Comparison of ENCODE assay signal across 1 cellular context in genomic region chr14:102683399-102684275, GRCh38.
TF ChIP-seq lines count a peak whose summit lies in the region.

No MANE protein-coding gene starts in this region.

TF ChIP-seq in HepG2, 621 proteins besides CTCF, POLR2A, EP300 and RAD21 (continued from another document and continues in another):
- TF ChIP-seq KDM3A (CRISPR knock-in tag; IDR thresholded peaks at IDR 0.05; ENCODE audit: low read depth), result 0 out of 2 replicates have a peak, but pooled peaks have one; percentile 1
- no peak for TF ChIP-seq ZNF205 (CRISPR knock-in tag; IDR thresholded peaks at IDR 0.05)
- TF ChIP-seq, protein P1, sequence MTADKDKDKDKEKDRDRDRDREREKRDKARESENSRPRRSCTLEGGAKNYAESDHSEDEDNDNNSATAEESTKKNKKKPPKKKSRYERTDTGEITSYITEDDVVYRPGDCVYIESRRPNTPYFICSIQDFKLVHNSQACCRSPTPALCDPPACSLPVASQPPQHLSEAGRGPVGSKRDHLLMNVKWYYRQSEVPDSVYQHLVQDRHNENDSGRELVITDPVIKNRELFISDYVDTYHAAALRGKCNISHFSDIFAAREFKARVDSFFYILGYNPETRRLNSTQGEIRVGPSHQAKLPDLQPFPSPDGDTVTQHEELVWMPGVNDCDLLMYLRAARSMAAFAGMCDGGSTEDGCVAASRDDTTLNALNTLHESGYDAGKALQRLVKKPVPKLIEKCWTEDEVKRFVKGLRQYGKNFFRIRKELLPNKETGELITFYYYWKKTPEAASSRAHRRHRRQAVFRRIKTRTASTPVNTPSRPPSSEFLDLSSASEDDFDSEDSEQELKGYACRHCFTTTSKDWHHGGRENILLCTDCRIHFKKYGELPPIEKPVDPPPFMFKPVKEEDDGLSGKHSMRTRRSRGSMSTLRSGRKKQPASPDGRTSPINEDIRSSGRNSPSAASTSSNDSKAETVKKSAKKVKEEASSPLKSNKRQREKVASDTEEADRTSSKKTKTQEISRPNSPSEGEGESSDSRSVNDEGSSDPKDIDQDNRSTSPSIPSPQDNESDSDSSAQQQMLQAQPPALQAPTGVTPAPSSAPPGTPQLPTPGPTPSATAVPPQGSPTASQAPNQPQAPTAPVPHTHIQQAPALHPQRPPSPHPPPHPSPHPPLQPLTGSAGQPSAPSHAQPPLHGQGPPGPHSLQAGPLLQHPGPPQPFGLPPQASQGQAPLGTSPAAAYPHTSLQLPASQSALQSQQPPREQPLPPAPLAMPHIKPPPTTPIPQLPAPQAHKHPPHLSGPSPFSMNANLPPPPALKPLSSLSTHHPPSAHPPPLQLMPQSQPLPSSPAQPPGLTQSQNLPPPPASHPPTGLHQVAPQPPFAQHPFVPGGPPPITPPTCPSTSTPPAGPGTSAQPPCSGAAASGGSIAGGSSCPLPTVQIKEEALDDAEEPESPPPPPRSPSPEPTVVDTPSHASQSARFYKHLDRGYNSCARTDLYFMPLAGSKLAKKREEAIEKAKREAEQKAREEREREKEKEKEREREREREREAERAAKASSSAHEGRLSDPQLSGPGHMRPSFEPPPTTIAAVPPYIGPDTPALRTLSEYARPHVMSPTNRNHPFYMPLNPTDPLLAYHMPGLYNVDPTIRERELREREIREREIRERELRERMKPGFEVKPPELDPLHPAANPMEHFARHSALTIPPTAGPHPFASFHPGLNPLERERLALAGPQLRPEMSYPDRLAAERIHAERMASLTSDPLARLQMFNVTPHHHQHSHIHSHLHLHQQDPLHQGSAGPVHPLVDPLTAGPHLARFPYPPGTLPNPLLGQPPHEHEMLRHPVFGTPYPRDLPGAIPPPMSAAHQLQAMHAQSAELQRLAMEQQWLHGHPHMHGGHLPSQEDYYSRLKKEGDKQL (CRISPR knock-in tag; IDR thresholded peaks at IDR 0.05; ENCODE audit: low read depth), result no peak
- TF ChIP-seq ZFP36 (IDR thresholded peaks at IDR 0.05; ENCODE audit: borderline replicate concordance, low read depth, low read length, partially characterized antibody), result no peak
- no peak for TF ChIP-seq ZBTB7A (CRISPR knock-in tag; IDR thresholded peaks at IDR 0.05)
- TF ChIP-seq REPIN1 (CRISPR knock-in tag; IDR thresholded peaks at IDR 0.05; ENCODE audit: borderline replicate concordance, low read depth), result peak; percentile 66; the same call in 1 of the 2 replicates
- 0 out of 2 replicates have a peak, but pooled peaks have one; percentile 89 for TF ChIP-seq ZNF678 (CRISPR knock-in tag; IDR thresholded peaks at IDR 0.05)
- TF ChIP-seq, protein P2, sequence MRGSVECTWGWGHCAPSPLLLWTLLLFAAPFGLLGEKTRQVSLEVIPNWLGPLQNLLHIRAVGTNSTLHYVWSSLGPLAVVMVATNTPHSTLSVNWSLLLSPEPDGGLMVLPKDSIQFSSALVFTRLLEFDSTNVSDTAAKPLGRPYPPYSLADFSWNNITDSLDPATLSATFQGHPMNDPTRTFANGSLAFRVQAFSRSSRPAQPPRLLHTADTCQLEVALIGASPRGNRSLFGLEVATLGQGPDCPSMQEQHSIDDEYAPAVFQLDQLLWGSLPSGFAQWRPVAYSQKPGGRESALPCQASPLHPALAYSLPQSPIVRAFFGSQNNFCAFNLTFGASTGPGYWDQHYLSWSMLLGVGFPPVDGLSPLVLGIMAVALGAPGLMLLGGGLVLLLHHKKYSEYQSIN (CRISPR knock-in tag; IDR thresholded peaks at IDR 0.05; ENCODE audit: borderline replicate concordance), result no peak
- no peak for TF ChIP-seq ELK4 (CRISPR knock-in tag; IDR thresholded peaks at IDR 0.05; ENCODE audit: borderline replicate concordance)
- TF ChIP-seq GTF2F1 (IDR thresholded peaks at IDR 0.05; ENCODE audit: low read length), result no peak
- TF ChIP-seq SOX6 (IDR thresholded peaks at IDR 0.05), result no peak
- peak; percentile 62 for TF ChIP-seq SOX6 (CRISPR knock-in tag; IDR thresholded peaks at IDR 0.05)
- TF ChIP-seq ZNF510 (CRISPR knock-in tag; IDR thresholded peaks at IDR 0.05; ENCODE audit: low read depth), result peak; percentile 84; the same call in 1 of the 2 replicates
- TF ChIP-seq MXD1 (CRISPR knock-in tag; IDR thresholded peaks at IDR 0.05), result peak; percentile 64; the same call in 1 of the 2 replicates
- no peak for TF ChIP-seq ZNF724P (CRISPR knock-in tag; IDR thresholded peaks at IDR 0.05; ENCODE audit: borderline replicate concordance)
- TF ChIP-seq GPBP1L1 (CRISPR knock-in tag; IDR thresholded peaks at IDR 0.05), result no peak
- TF ChIP-seq DNMT3B (CRISPR knock-in tag; conservative IDR thresholded peaks at IDR 0.05), result no peak
- no peak for TF ChIP-seq ZC3H4 (CRISPR knock-in tag; IDR thresholded peaks at IDR 0.05; ENCODE audit: borderline replicate concordance)
- TF ChIP-seq, protein P3, sequence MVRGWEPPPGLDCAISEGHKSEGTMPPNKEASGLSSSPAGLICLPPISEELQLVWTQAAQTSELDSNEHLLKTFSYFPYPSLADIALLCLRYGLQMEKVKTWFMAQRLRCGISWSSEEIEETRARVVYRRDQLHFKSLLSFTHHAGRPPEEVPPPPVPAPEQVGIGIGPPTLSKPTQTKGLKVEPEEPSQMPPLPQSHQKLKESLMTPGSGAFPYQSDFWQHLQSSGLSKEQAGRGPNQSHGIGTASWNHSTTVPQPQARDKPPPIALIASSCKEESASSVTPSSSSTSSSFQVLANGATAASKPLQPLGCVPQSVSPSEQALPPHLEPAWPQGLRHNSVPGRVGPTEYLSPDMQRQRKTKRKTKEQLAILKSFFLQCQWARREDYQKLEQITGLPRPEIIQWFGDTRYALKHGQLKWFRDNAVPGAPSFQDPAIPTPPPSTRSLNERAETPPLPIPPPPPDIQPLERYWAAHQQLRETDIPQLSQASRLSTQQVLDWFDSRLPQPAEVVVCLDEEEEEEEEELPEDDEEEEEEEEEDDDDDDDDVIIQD (CRISPR knock-in tag; IDR thresholded peaks at IDR 0.05; ENCODE audit: low read depth), result no peak; the same call in 1 of the 2 replicates
- no peak for TF ChIP-seq ZNF598 (CRISPR knock-in tag; IDR thresholded peaks at IDR 0.05; ENCODE audit: borderline replicate concordance)
- TF ChIP-seq ESRRA (CRISPR knock-in tag; IDR thresholded peaks at IDR 0.05; ENCODE audit: low read depth), result peak; percentile 64
- peak; percentile 81 for TF ChIP-seq HOXA3 (CRISPR knock-in tag; IDR thresholded peaks at IDR 0.05)
- no peak for TF ChIP-seq HMG20B (CRISPR knock-in tag; conservative IDR thresholded peaks at IDR 0.05)
- TF ChIP-seq FOXA1 (IDR thresholded peaks at IDR 0.05), result no peak
- TF ChIP-seq FOXA1 (CRISPR knock-in tag; IDR thresholded peaks at IDR 0.05), result no peak
- TF ChIP-seq ZNF556 (CRISPR knock-in tag; IDR thresholded peaks at IDR 0.05; ENCODE audit: borderline replicate concordance), result peak; percentile 87
- no peak for TF ChIP-seq CREB1 (IDR thresholded peaks at IDR 0.05)
- no peak for TF ChIP-seq CREB1 (CRISPR knock-in tag; IDR thresholded peaks at IDR 0.05)
- TF ChIP-seq MEF2D (CRISPR knock-in tag; IDR thresholded peaks at IDR 0.05), result 0 out of 2 replicates have a peak, but pooled peaks have one; percentile 53
- TF ChIP-seq TP53 (CRISPR knock-in tag; conservative IDR thresholded peaks at IDR 0.05), result no peak
- no peak for TF ChIP-seq HDAC6 (IDR thresholded peaks at IDR 0.05; ENCODE audit: low read depth, low read length)
- no peak for TF ChIP-seq SATB2 (CRISPR knock-in tag; IDR thresholded peaks at IDR 0.05)
- no peak for TF ChIP-seq ZFYVE20 (CRISPR knock-in tag; IDR thresholded peaks at IDR 0.05; ENCODE audit: borderline replicate concordance, low read depth)
- 0 out of 2 replicates have a peak, but pooled peaks have one; percentile 37 for TF ChIP-seq PAX8 (CRISPR knock-in tag; IDR thresholded peaks at IDR 0.05; ENCODE audit: borderline replicate concordance)
- peak; percentile 45; the same call in 1 of the 2 replicates for TF ChIP-seq TBX2 (CRISPR knock-in tag; IDR thresholded peaks at IDR 0.05; ENCODE audit: borderline replicate concordance)
- TF ChIP-seq U2AF2 (IDR thresholded peaks at IDR 0.05; ENCODE audit: low read depth, low read length), result no peak
- TF ChIP-seq, protein P4, sequence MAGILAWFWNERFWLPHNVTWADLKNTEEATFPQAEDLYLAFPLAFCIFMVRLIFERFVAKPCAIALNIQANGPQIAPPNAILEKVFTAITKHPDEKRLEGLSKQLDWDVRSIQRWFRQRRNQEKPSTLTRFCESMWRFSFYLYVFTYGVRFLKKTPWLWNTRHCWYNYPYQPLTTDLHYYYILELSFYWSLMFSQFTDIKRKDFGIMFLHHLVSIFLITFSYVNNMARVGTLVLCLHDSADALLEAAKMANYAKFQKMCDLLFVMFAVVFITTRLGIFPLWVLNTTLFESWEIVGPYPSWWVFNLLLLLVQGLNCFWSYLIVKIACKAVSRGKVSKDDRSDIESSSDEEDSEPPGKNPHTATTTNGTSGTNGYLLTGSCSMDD (CRISPR knock-in tag; IDR thresholded peaks at IDR 0.05), result no peak
- TF ChIP-seq MXD4 (CRISPR knock-in tag; IDR thresholded peaks at IDR 0.05), result no peak; the same call in 1 of the 2 replicates
- 0 out of 2 replicates have a peak, but pooled peaks have one; percentile 24 for TF ChIP-seq TARDBP (CRISPR knock-in tag; IDR thresholded peaks at IDR 0.05)
- no peak for TF ChIP-seq ISL2 (CRISPR knock-in tag; IDR thresholded peaks at IDR 0.05)
- no peak for TF ChIP-seq ZNF274 (CRISPR knock-in tag; IDR thresholded peaks at IDR 0.05)
- no peak for TF ChIP-seq NCOR1 (IDR thresholded peaks at IDR 0.05; ENCODE audit: borderline replicate concordance, low read length)
- TF ChIP-seq FIP1L1 (IDR thresholded peaks at IDR 0.05; ENCODE audit: borderline replicate concordance, insufficient read depth, low read depth, low read length), result no peak
- TF ChIP-seq, protein P5, sequence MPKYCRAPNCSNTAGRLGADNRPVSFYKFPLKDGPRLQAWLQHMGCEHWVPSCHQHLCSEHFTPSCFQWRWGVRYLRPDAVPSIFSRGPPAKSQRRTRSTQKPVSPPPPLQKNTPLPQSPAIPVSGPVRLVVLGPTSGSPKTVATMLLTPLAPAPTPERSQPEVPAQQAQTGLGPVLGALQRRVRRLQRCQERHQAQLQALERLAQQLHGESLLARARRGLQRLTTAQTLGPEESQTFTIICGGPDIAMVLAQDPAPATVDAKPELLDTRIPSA (CRISPR knock-in tag; IDR thresholded peaks at IDR 0.05; ENCODE audit: borderline replicate concordance), result no peak
- TF ChIP-seq ZNF770 (CRISPR knock-in tag; IDR thresholded peaks at IDR 0.05), result no peak
- TF ChIP-seq MATR3 (CRISPR knock-in tag; IDR thresholded peaks at IDR 0.05), result no peak
- TF ChIP-seq MAFK (conservative IDR thresholded peaks at IDR 0.05 in 1 of 2, IDR thresholded peaks at IDR 0.05 in 1 of 2; ENCODE audit: low read length in 2 of 2), result no peak
- TF ChIP-seq EZH2 (conservative IDR thresholded peaks at IDR 0.05; ENCODE audit: low read depth, low read length), result no peak
- TF ChIP-seq ZFP41 (CRISPR knock-in tag; IDR thresholded peaks at IDR 0.05; ENCODE audit: borderline replicate concordance), result no peak
- TF ChIP-seq CCDC6 (CRISPR knock-in tag; IDR thresholded peaks at IDR 0.05), result peak; percentile 64; the same call in 1 of the 2 replicates
- no peak; the same call in 1 of the 2 replicates for TF ChIP-seq ZNF746 (CRISPR knock-in tag; IDR thresholded peaks at IDR 0.05)
- 0 out of 2 replicates have a peak, but pooled peaks have one; percentile 80 for TF ChIP-seq MEIS1 (CRISPR knock-in tag; IDR thresholded peaks at IDR 0.05; ENCODE audit: borderline replicate concordance)
- no peak for TF ChIP-seq SMAD9 (CRISPR knock-in tag; IDR thresholded peaks at IDR 0.05)
- no peak for TF ChIP-seq ZBTB21 (CRISPR knock-in tag; IDR thresholded peaks at IDR 0.05)
- TF ChIP-seq MIXL1 (CRISPR knock-in tag; IDR thresholded peaks at IDR 0.05), result 0 out of 2 replicates have a peak, but pooled peaks have one; percentile 23
- TF ChIP-seq ZMYM3 (CRISPR knock-in tag; IDR thresholded peaks at IDR 0.05), result no peak
- no peak for TF ChIP-seq ZNF550 (CRISPR knock-in tag; IDR thresholded peaks at IDR 0.05; ENCODE audit: borderline replicate concordance)
